ENCODE assay signal across 1 cellular context in the genomic region with DNA sequence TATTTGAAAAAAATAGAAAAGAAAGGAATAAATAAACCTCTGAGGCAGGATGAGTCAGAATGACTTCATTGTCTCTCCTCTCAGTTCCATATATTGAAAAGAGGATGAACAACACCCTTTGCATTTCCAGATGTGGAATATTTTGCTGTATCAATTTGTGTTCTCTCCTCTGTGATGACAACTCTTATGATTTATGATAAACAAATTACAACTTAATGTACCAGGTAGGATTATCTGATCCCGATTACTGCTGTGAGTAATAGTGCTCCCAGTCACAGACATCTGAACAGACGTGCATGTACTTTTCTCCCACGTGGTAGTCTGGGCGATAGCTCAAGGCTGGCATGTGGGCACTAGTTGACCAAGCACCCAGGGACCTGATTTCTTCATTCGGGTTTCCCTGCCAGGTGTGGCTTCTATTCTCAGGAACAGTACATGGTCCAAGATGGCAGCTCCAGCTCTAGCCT.
TF ChIP-seq lines count a peak whose summit lies in the region.

No MANE protein-coding gene starts in this region.

TF ChIP-seq in HepG2, 621 proteins besides CTCF, POLR2A, EP300 and RAD21:
- TF ChIP-seq, protein P1, sequence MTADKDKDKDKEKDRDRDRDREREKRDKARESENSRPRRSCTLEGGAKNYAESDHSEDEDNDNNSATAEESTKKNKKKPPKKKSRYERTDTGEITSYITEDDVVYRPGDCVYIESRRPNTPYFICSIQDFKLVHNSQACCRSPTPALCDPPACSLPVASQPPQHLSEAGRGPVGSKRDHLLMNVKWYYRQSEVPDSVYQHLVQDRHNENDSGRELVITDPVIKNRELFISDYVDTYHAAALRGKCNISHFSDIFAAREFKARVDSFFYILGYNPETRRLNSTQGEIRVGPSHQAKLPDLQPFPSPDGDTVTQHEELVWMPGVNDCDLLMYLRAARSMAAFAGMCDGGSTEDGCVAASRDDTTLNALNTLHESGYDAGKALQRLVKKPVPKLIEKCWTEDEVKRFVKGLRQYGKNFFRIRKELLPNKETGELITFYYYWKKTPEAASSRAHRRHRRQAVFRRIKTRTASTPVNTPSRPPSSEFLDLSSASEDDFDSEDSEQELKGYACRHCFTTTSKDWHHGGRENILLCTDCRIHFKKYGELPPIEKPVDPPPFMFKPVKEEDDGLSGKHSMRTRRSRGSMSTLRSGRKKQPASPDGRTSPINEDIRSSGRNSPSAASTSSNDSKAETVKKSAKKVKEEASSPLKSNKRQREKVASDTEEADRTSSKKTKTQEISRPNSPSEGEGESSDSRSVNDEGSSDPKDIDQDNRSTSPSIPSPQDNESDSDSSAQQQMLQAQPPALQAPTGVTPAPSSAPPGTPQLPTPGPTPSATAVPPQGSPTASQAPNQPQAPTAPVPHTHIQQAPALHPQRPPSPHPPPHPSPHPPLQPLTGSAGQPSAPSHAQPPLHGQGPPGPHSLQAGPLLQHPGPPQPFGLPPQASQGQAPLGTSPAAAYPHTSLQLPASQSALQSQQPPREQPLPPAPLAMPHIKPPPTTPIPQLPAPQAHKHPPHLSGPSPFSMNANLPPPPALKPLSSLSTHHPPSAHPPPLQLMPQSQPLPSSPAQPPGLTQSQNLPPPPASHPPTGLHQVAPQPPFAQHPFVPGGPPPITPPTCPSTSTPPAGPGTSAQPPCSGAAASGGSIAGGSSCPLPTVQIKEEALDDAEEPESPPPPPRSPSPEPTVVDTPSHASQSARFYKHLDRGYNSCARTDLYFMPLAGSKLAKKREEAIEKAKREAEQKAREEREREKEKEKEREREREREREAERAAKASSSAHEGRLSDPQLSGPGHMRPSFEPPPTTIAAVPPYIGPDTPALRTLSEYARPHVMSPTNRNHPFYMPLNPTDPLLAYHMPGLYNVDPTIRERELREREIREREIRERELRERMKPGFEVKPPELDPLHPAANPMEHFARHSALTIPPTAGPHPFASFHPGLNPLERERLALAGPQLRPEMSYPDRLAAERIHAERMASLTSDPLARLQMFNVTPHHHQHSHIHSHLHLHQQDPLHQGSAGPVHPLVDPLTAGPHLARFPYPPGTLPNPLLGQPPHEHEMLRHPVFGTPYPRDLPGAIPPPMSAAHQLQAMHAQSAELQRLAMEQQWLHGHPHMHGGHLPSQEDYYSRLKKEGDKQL (CRISPR knock-in tag; IDR thresholded peaks at IDR 0.05; ENCODE audit: low read depth), result no peak
- TF ChIP-seq MNT (IDR thresholded peaks at IDR 0.05), result peak; percentile 64
TF ChIP-seq in HepG2: peak in this region for 1.
